ENCODE assay signal across 14 cellular contexts in genomic region chr9:136627703-136628102, GRCh38.
"Had no signal": no experiment of that assay in that cellular context is flagged by ENCODE, and none has a peak within 500 bp of the region (broad histone marks: within the 10 kb centered on the region; RNA-seq: fewer than 3 reads in every experiment).

No MANE protein-coding gene starts in this region.

- H3K27me3 ChIP-seq: vagina had no signal

- H3K9me3 ChIP-seq: left ventricle myocardium inferior, tibial artery, vagina had no signal

- DNase-seq: activated CD4-positive, alpha-beta T cell treated with anti-CD3 and anti-CD28 coated beads, Interleukin-2, amount 50 U/mL, for 1 hour; activated CD8-positive, alpha-beta memory T cell treated with anti-CD3 and anti-CD28 coated beads for 24 hours; erythroblast; left ventricle myocardium inferior; stimulated activated CD4-positive, alpha-beta T cell treated with anti-CD3 and anti-CD28 coated beads, Interleukin-12 subunit alpha, Interleukin-12 subunit beta, amount 100 ng/mL, for 4 hours; stimulated activated naive CD4-positive, alpha-beta T cell; SW 1271; tibial artery had no signal

- H3K27ac Mint-ChIP-seq: activated T-helper 1 cell treated with anti-CD3 and anti-CD28 coated beads, Interleukin-12 subunit alpha, Interleukin-12 subunit beta, Interleukin-2, Interleukin-4 antibody, amounts not matched to agents 30 ng/mL and 10 ng/mL and 1 ng/mL, durations not matched to agents 14 hours and 24 hours and 36 hours; endodermal cell; memory B cell; nephron progenitor cell; T-helper 2 cell treated with Interferon-gamma antibody and Interleukin-4, amounts not matched to agents 5 μg/mL and 100 μg/mL, for 36 hours had no signal

- H3K36me3 Mint-ChIP-seq: memory B cell had no signal

- H3K4me3 ChIP-seq: left ventricle myocardium inferior, tibial artery, vagina had no signal

- H3K4me1 Mint-ChIP-seq: endodermal cell had no signal

- H3K9me3 Mint-ChIP-seq: activated T-helper 1 cell treated with anti-CD3 and anti-CD28 coated beads, Interleukin-12 subunit alpha, Interleukin-12 subunit beta, Interleukin-2, Interleukin-4 antibody, amounts not matched to agents 30 ng/mL and 10 ng/mL and 1 ng/mL, durations not matched to agents 14 hours and 24 hours and 36 hours; endodermal cell; memory B cell; nephron progenitor cell; T-helper 2 cell treated with Interferon-gamma antibody and Interleukin-4, amounts not matched to agents 5 μg/mL and 100 μg/mL, for 36 hours had no signal

- H3K4me3 Mint-ChIP-seq: activated T-helper 1 cell treated with anti-CD3 and anti-CD28 coated beads, Interleukin-12 subunit alpha, Interleukin-12 subunit beta, Interleukin-2, Interleukin-4 antibody, amounts not matched to agents 30 ng/mL and 10 ng/mL and 1 ng/mL, durations not matched to agents 14 hours and 24 hours and 36 hours; endodermal cell; memory B cell; nephron progenitor cell; T-helper 2 cell treated with Interferon-gamma antibody and Interleukin-4, amounts not matched to agents 5 μg/mL and 100 μg/mL, for 36 hours had no signal

- H3K27ac ChIP-seq: left ventricle myocardium inferior, vagina had no signal

- H3K36me3 ChIP-seq: left ventricle myocardium inferior, tibial artery, vagina had no signal
